In the genomic region with DNA sequence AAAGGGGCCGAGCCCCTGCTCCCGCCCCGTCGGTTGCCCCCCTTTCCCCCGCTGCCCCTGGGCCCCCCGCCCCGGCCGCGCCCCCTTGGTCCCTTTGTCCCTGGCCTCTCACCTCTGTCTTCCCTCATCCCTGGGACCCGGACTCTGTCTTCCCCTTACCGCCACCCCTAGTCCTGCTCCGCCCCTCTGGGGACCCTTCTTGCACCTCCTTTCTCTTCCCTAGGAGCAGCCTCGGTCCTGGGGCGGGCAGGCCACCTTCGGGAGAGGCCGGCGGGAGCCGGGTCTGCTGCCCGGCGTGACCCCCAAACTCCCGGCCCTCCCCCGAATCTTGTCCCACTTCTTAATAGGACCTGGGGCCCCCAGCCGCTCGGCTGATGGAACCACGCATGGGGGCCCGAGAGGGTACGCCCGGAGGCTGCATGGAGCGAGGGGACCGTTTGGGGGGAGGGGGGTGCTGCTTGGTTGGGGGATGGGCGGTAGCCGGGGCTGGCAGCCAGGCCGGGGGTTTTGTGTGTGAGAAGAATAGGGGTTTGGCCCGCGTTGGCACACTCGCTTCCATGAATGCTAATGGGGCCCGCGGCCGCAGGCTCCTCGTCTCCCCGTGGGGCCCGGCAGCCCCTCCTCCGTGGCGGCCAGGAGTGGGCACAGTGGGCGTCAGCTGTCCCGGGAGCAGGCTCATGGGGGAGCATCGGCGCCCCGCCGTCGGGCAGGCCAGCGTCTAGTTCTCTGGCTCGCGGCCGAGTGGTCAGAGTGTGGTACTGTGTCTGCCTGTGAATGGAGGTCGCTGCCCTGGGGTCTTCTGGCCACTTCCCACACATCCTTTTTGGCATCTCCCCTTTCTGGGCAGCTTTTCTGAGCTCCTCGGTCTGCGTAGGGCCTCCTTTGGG, we compare ENCODE assay signal across 10 cellular contexts. TPM values are rescaled to one million over a fixed set of nuclear protein-coding genes. Genes with fewer than 3 reads are reported as not detected.
DNase-seq lines count a peak whose midpoint lies in the region; ATAC-seq, FAIRE-seq and TF ChIP-seq lines count a peak whose summit lies in the region.
"Had no signal": no experiment of that assay in that cellular context is flagged by ENCODE, and none has a peak within 500 bp of the region (broad histone marks: within the 10 kb centered on the region; RNA-seq: fewer than 3 reads in every experiment).

No MANE protein-coding gene starts in this region.

- TF ChIP-seq POLR2A in heart left ventricle (IDR thresholded peaks at IDR 0.05) (no peak), K562 (conservative IDR thresholded peaks at IDR 0.05) (no peak)

- ATAC-seq in heart left ventricle, result no peak
- ATAC-seq in Right ventricle myocardium inferior, result no peak
- ATAC-seq in K562, result peak; percentile 2; the same call in 1 of the 3 replicates
- ATAC-seq in upper lobe of right lung, result no peak
- ATAC-seq in GM19035 (IDR thresholded peaks at IDR 0.05; ENCODE audit: unreplicated experiment), result no peak
- ATAC-seq in GM21786 (IDR thresholded peaks at IDR 0.05; ENCODE audit: unreplicated experiment), result no peak

- H3K4me1 Mint-ChIP-seq in mesothelial cell of epicardium, result peaks cover 21% of the 10 kb centered on the region

- TF ChIP-seq EP300 in K562 (IDR thresholded peaks at IDR 0.05; ENCODE audit: low read length), result no peak

- no peaks in the 10 kb centered on the region for H3K79me2 ChIP-seq in K562 (ENCODE audit: control insufficient read depth, insufficient read depth, low read length)

- CTCF ChIA-PET in K562 (lab: Yijun Ruan, JAX; ENCODE audit: low intra/inter-chr PET ratio), result no interaction called here

- no peaks in the 10 kb centered on the region for H3K9me3 Mint-ChIP-seq in mesothelial cell of epicardium

- WGBS in heart left ventricle, 4 donors, result 23 to 30% (median 28%) methylated on average over 44 to 58 of the region's 58 CpGs
- WGBS in K562 (ENCODE audit: insufficient coverage, low coverage, missing lambda C conversion rate), result 79% methylated on average over 34 of the region's 58 CpGs

- no peak overlapping the region for H2AFZ ChIP-seq in K562 (ENCODE audit: low read depth, low read length)

- H3K4me3 Mint-ChIP-seq in mesothelial cell of epicardium, result peak overlapping the region; percentile 74

- H3K9me1 ChIP-seq in K562 (ENCODE audit: control insufficient read depth, insufficient read depth, low read length), result no peaks in the 10 kb centered on the region

- H3K4me2 ChIP-seq in K562 (ENCODE audit: insufficient read depth, low read length), result no peak overlapping the region

- H3K9ac ChIP-seq in K562 (ENCODE audit: insufficient read depth in 1 of 2, low read depth in 2 of 2, low read length in 2 of 2), result peak overlapping the region; percentile 68 to 92; a peak in 3 of 4 replicates

- in situ Hi-C loops in K562 (cut with MboI), result no loop called here

- H3K27me3 Mint-ChIP-seq in mesothelial cell of epicardium (ENCODE audit: low read depth), result peaks cover 20% of the 10 kb centered on the region

- FAIRE-seq in K562 (lab: Jason Lieb, UNC) (no peak), GM19239 (lab: Jason Lieb, UNC) (no peak)

- no peak overlapping the region for H3K27ac Mint-ChIP-seq in mesothelial cell of epicardium

- H3K4me3 ChIP-seq in heart left ventricle, result peak overlapping the region in 11 of 12 donors; percentile 19 to 54 (median 44)
- peak overlapping the region; percentile 47 for H3K4me3 ChIP-seq in K562
- H3K4me3 ChIP-seq in upper lobe of right lung, result peak overlapping the region; percentile 34

- no peaks in the 10 kb centered on the region for H4K20me1 ChIP-seq in K562 (replicated peaks; ENCODE audit: control insufficient read depth, insufficient read depth, low read length)

- TF ChIP-seq RAD21 in K562 (CRISPR knock-in tag; conservative IDR thresholded peaks at IDR 0.05 in 1 of 2, IDR thresholded peaks at IDR 0.05 in 1 of 2), result no peak

- H3K36me3 ChIP-seq in heart left ventricle, result no peaks in the 10 kb centered on the region
- no peaks in the 10 kb centered on the region for H3K36me3 ChIP-seq in K562 (ENCODE audit: control insufficient read depth, insufficient read depth, low read length)
- H3K36me3 ChIP-seq in upper lobe of right lung, result no peaks in the 10 kb centered on the region
- H3K36me3 ChIP-seq: adrenal gland had no signal

- H3K9me3 ChIP-seq in heart left ventricle (no peaks in the 10 kb centered on the region), K562 (replicated peaks; ENCODE audit: control insufficient read depth, insufficient read depth, low read depth, low read length) (no peaks in the 10 kb centered on the region), upper lobe of right lung (no peaks in the 10 kb centered on the region)
- H3K9me3 ChIP-seq: adrenal gland had no signal

- peaks cover 0 to 23% (median 6%) of the 10 kb centered on the region in 12 donors for H3K4me1 ChIP-seq in heart left ventricle
- H3K4me1 ChIP-seq in K562 (replicated peaks in 1 of 2; ENCODE audit: control insufficient read depth in 2 of 2, insufficient read depth in 2 of 2, low read length in 2 of 2), result peaks cover 0 to 47% of the 10 kb centered on the region in 2 experiments; a peak in 2 of 5 replicates
- H3K4me1 ChIP-seq in upper lobe of right lung, result peaks cover 7% of the 10 kb centered on the region

- DNase-seq in heart left ventricle (peak in 1 of 5 donors; percentile 60), Right ventricle myocardium inferior (ENCODE audit: missing footprints) (no peak), K562 (ENCODE audit: extremely low read depth in 1 of 4, low spot score in 3 of 4) (peak in 2 of 4 experiments; percentile 4 to 18), mesothelial cell of epicardium (ENCODE audit: low spot score in 2 of 2, unreplicated experiment in 2 of 2) (peak in 1 of 2 experiments; percentile 38), upper lobe of right lung (no peak), GM19239 (ENCODE audit: insufficient read length, low spot score) (no peak)
- DNase-seq: GDM1 had no signal

- H3K27me3 ChIP-seq in heart left ventricle, result peaks cover 8 to 38% (median 24%) of the 10 kb centered on the region in 9 donors
- H3K27me3 ChIP-seq in K562 (ENCODE audit: control insufficient read depth in 2 of 2, insufficient read depth in 2 of 2, low read length in 2 of 2), result no peaks in the 10 kb centered on the region
- peaks cover 40% of the 10 kb centered on the region for H3K27me3 ChIP-seq in upper lobe of right lung

- H3K36me3 Mint-ChIP-seq in mesothelial cell of epicardium, result no peaks in the 10 kb centered on the region

- intact Hi-C loops in heart left ventricle (cut with DNase I) (no loop called here), Right ventricle myocardium inferior (cut with DNase I) (no loop called here), K562 (cut with micrococcal nuclease) (loop anchor here (5.0 kb wide), 1 partner anchor 293 kb away; no protein-coding TSS in a partner anchor), upper lobe of right lung (cut with DNase I) (no loop called here)

- TSS peak; percentile 61 for BruUV-seq in K562 (replicated peaks; lab: Mats Ljungman, UMichigan)

- TF ChIP-seq CTCF in heart left ventricle (IDR thresholded peaks at IDR 0.05), result no peak
- TF ChIP-seq CTCF in K562 (IDR thresholded peaks at IDR 0.05 in 2 of 3, conservative IDR thresholded peaks at IDR 0.05 in 1 of 3; ENCODE audit: insufficient read depth in 2 of 3, low read depth in 1 of 3, low read length in 3 of 3), result no peak
- TF ChIP-seq CTCF in mesothelial cell of epicardium (IDR thresholded peaks at IDR 0.05; ENCODE audit: unreplicated experiment), result no peak
- no peak for TF ChIP-seq CTCF in upper lobe of right lung (IDR thresholded peaks at IDR 0.05)

- POLR2A ChIA-PET in K562 (lab: Yijun Ruan, JAX), result interaction anchor here (0.6 to 1.0 kb wide), 2 partner anchors 17 to 140 kb away, joined by 4 to 5 read pairs; no protein-coding TSS in a partner anchor

- H3K27ac ChIP-seq in heart left ventricle (no peak overlapping the region), K562 (ENCODE audit: extremely low read depth, low read depth, low read length) (no peak overlapping the region), upper lobe of right lung (no peak overlapping the region)
- H3K27ac ChIP-seq: adrenal gland had no signal

TF ChIP-seq in K562, 482 proteins besides CTCF, POLR2A, EP300 and RAD21:
- TF ChIP-seq TEAD1 (CRISPR knock-in tag; IDR thresholded peaks at IDR 0.05) (no peak), HMGN3 (IDR thresholded peaks at IDR 0.05; ENCODE audit: borderline replicate concordance, extremely low read depth, insufficient read length, low read depth, low read length) (peak; percentile 19)

RNA-seq across cellular contexts. Expression of gene GAREM2, which starts 1.0 kb away (rescaled TPM):
- total RNA-seq in heart left ventricle, result 1 to 10 TPM in 4 of 9 donors, under 1 TPM in 5; 0.47 to 4.1 (median 0.83) TPM
- under 1 TPM; 0.42 to 0.76 TPM for polyA plus RNA-seq in heart left ventricle
- 1.4 TPM for total RNA-seq in Right ventricle myocardium inferior
- 9.3 and 20.6 TPM in 2 replicates for total RNA-seq in K562 (2011; cell fraction: chromatin; rRNA removed; ENCODE audit: low replicate concordance)
- total RNA-seq in K562 (2011; cell fraction: nucleolus; rRNA removed), result 11.8 and 13.2 TPM in 2 replicates
- total RNA-seq in K562 (2011; cell fraction: nucleoplasm; rRNA removed), result 12.0 and 16.1 TPM in 2 replicates
- total RNA-seq in K562 (2014; rRNA removed), result 2.5 and 4.7 TPM in 2 replicates
- total RNA-seq in K562 (2014; rRNA removed; fragmentation: Illumina TruSeq; extraction: Trizol), result 1.3 and 1.7 TPM in 2 replicates
- 1.5 and 1.7 TPM in 2 replicates for total RNA-seq in K562 (2015; rRNA removed; fragmentation: Illumina TruSeq; extraction: Trizol)
- total RNA-seq in K562 (2021), result 11.5 and 12.4 TPM in 2 replicates
- polyA plus RNA-seq in K562 (2011; rRNA removed), result 4.6 and 5.0 TPM in 2 replicates
- polyA plus RNA-seq in K562 (2011; cell fraction: cytosol; rRNA removed), result 6.3 and 10.6 TPM in 2 replicates
- polyA plus RNA-seq in K562 (2011; cell fraction: nucleus; rRNA removed), result 9.6 and 16.4 TPM in 2 replicates
- polyA plus RNA-seq in K562 (2012), result 6.7 and 10.0 TPM in 2 replicates
- polyA plus RNA-seq in K562 (2014; fragmentation: Illumina TruSeq; extraction: Trizol), result 5.4 and 6.9 TPM in 2 replicates
- polyA plus RNA-seq in K562 (2014; fragmentation: Nextera tagmentation; extraction: Ambion mirVana), result 1 to 10 TPM; 1.7 to 2.2 TPM
- polyA plus RNA-seq in K562 (2014; rRNA removed), result 4.6 and 7.6 TPM in 2 replicates
- 2.9 and 4.5 TPM in 2 replicates for polyA minus RNA-seq in K562 (2011; rRNA and poly(A)+ RNA removed)
- 4.6 and 5.2 TPM in 2 replicates for polyA minus RNA-seq in K562 (2011; cell fraction: cytosol; rRNA and poly(A)+ RNA removed)
- 3.2 and 3.7 TPM in 2 replicates for polyA minus RNA-seq in K562 (2011; cell fraction: nucleus; rRNA and poly(A)+ RNA removed)
- 25.0 to 27.5 TPM (median 26.4 TPM) in 3 replicates for total RNA-seq in mesothelial cell of epicardium
- 1.9 TPM for total RNA-seq in upper lobe of right lung
